Comparison of ENCODE assay signal across 13 cellular contexts in genomic region chr11:67099841-67100324, GRCh38. TPM values are rescaled to one million over a fixed set of nuclear protein-coding genes. Genes with fewer than 3 reads are reported as not detected.
DNase-seq lines count a peak whose midpoint lies in the region; ATAC-seq and TF ChIP-seq lines count a peak whose summit lies in the region.
"Had no signal": no experiment of that assay in that cellular context is flagged by ENCODE, and none has a peak within 500 bp of the region (broad histone marks: within the 10 kb centered on the region; RNA-seq: fewer than 3 reads in every experiment).

No MANE protein-coding gene starts in this region.

- no peaks in the 10 kb centered on the region for H3K9me3 ChIP-seq in OCI-LY7 (ENCODE audit: low read length)
- no peaks in the 10 kb centered on the region for H3K9me3 ChIP-seq in SJCRH30 (replicated peaks)
- H3K9me3 ChIP-seq: Caco-2 had no signal

- H3K27me3 ChIP-seq in GM06990 (replicated peaks; ENCODE audit: control insufficient read depth, insufficient read depth, low read length): no peaks in the 10 kb centered on the region
- H3K27me3 ChIP-seq in SJCRH30: no peaks in the 10 kb centered on the region

- H3K4me1 Mint-ChIP-seq in naive B cell: peaks cover 7 to 17% (median 12%) of the 10 kb centered on the region in 3 donors

- no peaks in the 10 kb centered on the region for H4K20me1 ChIP-seq in OCI-LY7 (ENCODE audit: insufficient read depth, low read length)

- H3K4me1 ChIP-seq in OCI-LY7 (ENCODE audit: insufficient read depth, low read length, poor library complexity, severe bottlenecking): peaks cover 20% of the 10 kb centered on the region
- H3K4me1 ChIP-seq in SJCRH30: no peaks in the 10 kb centered on the region
- H3K4me1 ChIP-seq: Caco-2 had no signal

- peak; percentile 69 for ATAC-seq in GM21447 (IDR thresholded peaks at IDR 0.05; ENCODE audit: unreplicated experiment)
- peak; percentile 40 to 54 for ATAC-seq in naive B cell (ENCODE audit: low read depth in 2 of 2)
- ATAC-seq in GM21737 (IDR thresholded peaks at IDR 0.05; ENCODE audit: unreplicated experiment): no peak

- H3K36me3 ChIP-seq in GM06990 (ENCODE audit: control insufficient read depth, insufficient read depth, low read length): no peaks in the 10 kb centered on the region
- no peaks in the 10 kb centered on the region for H3K36me3 ChIP-seq in OCI-LY7 (ENCODE audit: insufficient read depth, low read length)
- H3K36me3 ChIP-seq in SJCRH30: no peaks in the 10 kb centered on the region

- POLR2A ChIA-PET in OCI-LY7 (lab: Charles Lee): no interaction called here

- H3K4me3 Mint-ChIP-seq in naive B cell: peak overlapping the region in 2 of 8 donors; percentile 41 to 45
- H3K4me3 Mint-ChIP-seq: natural killer cell treated with Interleukin-12 subunit alpha and Interleukin-12 subunit beta and Interleukin-15 and Interleukin-18, amount 100 ng/mL, for 72 hours had no signal

- no peak for TF ChIP-seq CTCF in GM06990 (IDR thresholded peaks at IDR 0.05; ENCODE audit: insufficient read depth, low read length, poor library complexity, severe bottlenecking)
- TF ChIP-seq CTCF in OCI-LY7 (conservative IDR thresholded peaks at IDR 0.05; ENCODE audit: low read length): no peak

- CTCF ChIA-PET in OCI-LY7 (lab: Charles Lee; ENCODE audit: unreplicated experiment): interaction anchor here (1.1 kb wide), 1 partner anchor 10 kb away, joined by 4 read pairs; no protein-coding TSS in a partner anchor

- no peaks in the 10 kb centered on the region for H3K27me3 Mint-ChIP-seq in naive B cell
- H3K27me3 Mint-ChIP-seq: natural killer cell treated with Interleukin-12 subunit alpha and Interleukin-12 subunit beta and Interleukin-15 and Interleukin-18, amount 100 ng/mL, for 72 hours had no signal

- H3K9me2 ChIP-seq in OCI-LY7 (ENCODE audit: insufficient read depth, low read length): no peaks in the 10 kb centered on the region

- H3K4me3 ChIP-seq in GM06990 (replicated peaks; ENCODE audit: low read depth, low read length): no peak overlapping the region
- H3K4me3 ChIP-seq in OCI-LY7 (ENCODE audit: low read depth, low read length, poor library complexity, severe bottlenecking): no peak overlapping the region
- no peak overlapping the region for H3K4me3 ChIP-seq in SJCRH30
- H3K4me3 ChIP-seq: coronary artery had no signal

- no peak overlapping the region for H3K27ac ChIP-seq in OCI-LY7 (ENCODE audit: low read depth, low read length, poor library complexity, severe bottlenecking)
- no peak overlapping the region for H3K27ac ChIP-seq in SJCRH30
- H3K27ac ChIP-seq: coronary artery had no signal

- no peak overlapping the region; the same call in 1 of the 2 replicates for H3K4me2 ChIP-seq in OCI-LY7 (ENCODE audit: low read length)

- H3K79me2 ChIP-seq in OCI-LY7 (ENCODE audit: insufficient read depth, low read depth, low read length): no peaks in the 10 kb centered on the region

- peak; percentile 53 for DNase-seq in GM06990 (ENCODE audit: extremely low read depth, insufficient read length)
- DNase-seq in OCI-LY7 (ENCODE audit: low spot score): peak; percentile 27
- DNase-seq in naive B cell: no peak
- no peak for DNase-seq in COLO829 (ENCODE audit: low spot score)
- DNase-seq in anterior cingulate cortex (lab: John Stamatoyannopoulos, UW): no peak
- no peak for DNase-seq in SJCRH30
- DNase-seq: activated effector memory CD4-positive, alpha-beta T cell treated with anti-CD3 and anti-CD28 coated beads, Interleukin-2, amount 50 U/mL, for 16 hours; Caco-2; kidney had no signal

- intact Hi-C loops in OCI-LY7 (cut with micrococcal nuclease; ENCODE audit: unreplicated experiment): loop anchor here (5.0 kb wide), 1 partner anchor 282 kb away; no protein-coding TSS in a partner anchor

- H3K9me3 Mint-ChIP-seq in naive B cell: peaks cover 0 to 2% (median 0%) of the 10 kb centered on the region in 7 donors
- H3K9me3 Mint-ChIP-seq: natural killer cell treated with Interleukin-12 subunit alpha and Interleukin-12 subunit beta and Interleukin-15 and Interleukin-18, amount 100 ng/mL, for 72 hours had no signal

- peak overlapping the region in 2 of 6 donors; percentile 22 to 56 for H3K27ac Mint-ChIP-seq in naive B cell

- no peaks in the 10 kb centered on the region for H3K36me3 Mint-ChIP-seq in naive B cell
- H3K36me3 Mint-ChIP-seq: natural killer cell treated with Interleukin-12 subunit alpha and Interleukin-12 subunit beta and Interleukin-15 and Interleukin-18, amount 100 ng/mL, for 72 hours had no signal

- no TSS peak for BruUV-seq in OCI-LY7 (replicated peaks; lab: Mats Ljungman, UMichigan)

- H2AFZ ChIP-seq in OCI-LY7 (ENCODE audit: low read length): peak overlapping the region; percentile 24

RNA-seq across cellular contexts. Expression of gene KDM2A, which starts 19.2 kb away (rescaled TPM):
- 25.4 and 31.7 TPM in 2 replicates for total RNA-seq in OCI-LY7 (2014; rRNA removed; shearing (Covaris generic))
- total RNA-seq in OCI-LY7 (2022): 62.5 and 66.2 TPM in 2 replicates
- 10 to 100 TPM in 5 of 6 donors, 1 to 10 TPM in 1; 3.6 to 26.3 (median 14.9) TPM for polyA plus RNA-seq in naive B cell (ENCODE audit: low read depth in 6 of 6)
- total RNA-seq in SJCRH30 (2014; rRNA removed; shearing (Covaris generic)): 32.2 and 33.7 TPM in 2 replicates

RNA-seq across cellular contexts. Expression of gene RHOD, which starts 43.2 kb away (rescaled TPM):
- total RNA-seq in OCI-LY7 (2014; rRNA removed; shearing (Covaris generic)): not detected in 2 replicates
- not detected in 2 replicates for total RNA-seq in OCI-LY7 (2022)
- 1 to 10 TPM in 2 of 6 donors, under 1 TPM in 4; 0.71 to 2.6 (median 0.97) TPM for polyA plus RNA-seq in naive B cell (ENCODE audit: low read depth in 6 of 6)
- total RNA-seq in SJCRH30 (2014; rRNA removed; shearing (Covaris generic)): not detected in 2 replicates
- total RNA-seq: natural killer cell treated with Interleukin-12 subunit alpha and Interleukin-12 subunit beta and Interleukin-15 and Interleukin-18, amount 100 ng/mL, for 72 hours had no signal

Comparison
In these comparisons a context has a peak if more than half of its experiments do, and no peak if none do; other contexts are left out.
1. DNase-seq: peak in GM06990 (single experiment) and OCI-LY7 (single experiment); none in naive B cell (single experiment), COLO829 (single experiment), anterior cingulate cortex (0 of 58) and SJCRH30 (0 of 2).